Comparison of ENCODE assay signal across 10 cellular contexts in the genomic region with DNA sequence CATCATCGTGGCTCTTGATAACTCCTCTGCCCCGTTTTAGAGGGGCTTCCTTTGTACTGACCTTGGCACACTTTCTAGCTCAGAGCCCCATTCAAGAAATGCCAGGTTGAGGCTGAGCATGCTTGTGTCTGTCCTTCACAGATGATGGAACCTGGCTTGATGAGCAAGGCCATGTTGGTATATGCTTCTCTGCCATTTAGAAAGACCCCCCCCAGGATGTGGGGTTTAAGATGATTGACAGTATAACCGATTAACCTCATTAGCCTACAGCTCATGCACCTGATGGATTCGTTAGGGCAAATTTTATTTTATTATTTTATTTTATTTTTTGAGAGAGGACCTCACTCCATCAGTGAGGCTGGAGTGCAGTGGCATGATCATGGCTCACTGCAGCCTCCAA. TPM values are rescaled to one million over a fixed set of nuclear protein-coding genes. Genes with fewer than 3 reads are reported as not detected.
A peak's percentile ranks its signal among the peaks of the same experiment; 100 is the strongest.
DNase-seq lines count a peak whose midpoint lies in the region; ATAC-seq and TF ChIP-seq lines count a peak whose summit lies in the region.
"Had no signal": no experiment of that assay in that cellular context is flagged by ENCODE, and none has a peak within 500 bp of the region (broad histone marks: within the 10 kb centered on the region; RNA-seq: fewer than 3 reads in every experiment).

No MANE protein-coding gene starts in this region.

- H3K9ac ChIP-seq in colonic mucosa (ENCODE audit: low read depth in 2 of 2, low read length in 2 of 2) = peak overlapping the region in 1 of 2 donors; percentile 61

- H3K27me3 ChIP-seq in colonic mucosa = no peaks in the 10 kb centered on the region
- H3K27me3 ChIP-seq: sigmoid colon had no signal

- peak; percentile 9 for ATAC-seq in GM18505 (IDR thresholded peaks at IDR 0.05; ENCODE audit: unreplicated experiment)
- ATAC-seq in HG03432 (IDR thresholded peaks at IDR 0.05; ENCODE audit: unreplicated experiment) = peak; percentile 1
- ATAC-seq in GM18517 (IDR thresholded peaks at IDR 0.05; ENCODE audit: unreplicated experiment) = no peak
- ATAC-seq in SK-N-SH treated with all-trans-retinoic acid at 6 μM for 48 hours = no peak

- no peak for DNase-seq in colonic mucosa
- DNase-seq in posterior vena cava (ENCODE audit: low spot score) = no peak
- DNase-seq: NCI-H187, SHP77 treated with DMSO at 0.1 percent for 48 hours had no signal

- H3K9me3 ChIP-seq in colonic mucosa = no peaks in the 10 kb centered on the region
- H3K9me3 ChIP-seq: sigmoid colon had no signal

- intact Hi-C loops in colonic mucosa (cut with DNase I) (no loop called here), posterior vena cava (cut with DNase I) (no loop called here)

- H3K36me3 ChIP-seq in colonic mucosa = no peaks in the 10 kb centered on the region
- H3K36me3 ChIP-seq: sigmoid colon had no signal

- TF ChIP-seq POLR2A in GM18505 (IDR thresholded peaks at IDR 0.05; ENCODE audit: borderline replicate concordance, extremely low read depth, insufficient read depth, insufficient read length) = no peak

- peak overlapping the region; percentile 55 for H3K27ac ChIP-seq in colonic mucosa
- H3K27ac ChIP-seq in skin epidermis = peak overlapping the region in 18 of 21 experiments; percentile 59 to 92 (median 82)

- H3K4me3 ChIP-seq in colonic mucosa (no peak overlapping the region), skin epidermis (no peak overlapping the region)
- H3K4me3 ChIP-seq: sigmoid colon had no signal

- no peak for TF ChIP-seq CTCF in colonic mucosa (IDR thresholded peaks at IDR 0.05)

- H3K4me1 ChIP-seq in colonic mucosa = no peaks in the 10 kb centered on the region

TF ChIP-seq in SK-N-SH treated with all-trans-retinoic acid at 6 μM for 48 hours, 23 proteins besides CTCF, POLR2A, EP300 and RAD21:
- TF ChIP-seq, protein P1, sequence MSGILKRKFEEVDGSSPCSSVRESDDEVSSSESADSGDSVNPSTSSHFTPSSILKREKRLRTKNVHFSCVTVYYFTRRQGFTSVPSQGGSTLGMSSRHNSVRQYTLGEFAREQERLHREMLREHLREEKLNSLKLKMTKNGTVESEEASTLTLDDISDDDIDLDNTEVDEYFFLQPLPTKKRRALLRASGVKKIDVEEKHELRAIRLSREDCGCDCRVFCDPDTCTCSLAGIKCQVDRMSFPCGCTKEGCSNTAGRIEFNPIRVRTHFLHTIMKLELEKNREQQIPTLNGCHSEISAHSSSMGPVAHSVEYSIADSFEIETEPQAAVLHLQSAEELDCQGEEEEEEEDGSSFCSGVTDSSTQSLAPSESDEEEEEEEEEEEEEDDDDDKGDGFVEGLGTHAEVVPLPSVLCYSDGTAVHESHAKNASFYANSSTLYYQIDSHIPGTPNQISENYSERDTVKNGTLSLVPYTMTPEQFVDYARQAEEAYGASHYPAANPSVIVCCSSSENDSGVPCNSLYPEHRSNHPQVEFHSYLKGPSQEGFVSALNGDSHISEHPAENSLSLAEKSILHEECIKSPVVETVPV (CRISPR knock-in tag; IDR thresholded peaks at IDR 0.05) = no peak
- TF ChIP-seq GLIS3 (CRISPR knock-in tag; IDR thresholded peaks at IDR 0.05) (no peak), ARNTL (CRISPR knock-in tag; IDR thresholded peaks at IDR 0.05; ENCODE audit: borderline replicate concordance, low read depth) (no peak), BACH2 (CRISPR knock-in tag; IDR thresholded peaks at IDR 0.05; ENCODE audit: borderline replicate concordance) (no peak), ZFP3 (CRISPR knock-in tag; IDR thresholded peaks at IDR 0.05) (no peak), ZNF8 (CRISPR knock-in tag; IDR thresholded peaks at IDR 0.05) (no peak), OSR1 (CRISPR knock-in tag; IDR thresholded peaks at IDR 0.05) (no peak), ESRRG (CRISPR knock-in tag; IDR thresholded peaks at IDR 0.05) (no peak), SNAI2 (CRISPR knock-in tag; IDR thresholded peaks at IDR 0.05) (no peak)
- TF ChIP-seq, protein P2, sequence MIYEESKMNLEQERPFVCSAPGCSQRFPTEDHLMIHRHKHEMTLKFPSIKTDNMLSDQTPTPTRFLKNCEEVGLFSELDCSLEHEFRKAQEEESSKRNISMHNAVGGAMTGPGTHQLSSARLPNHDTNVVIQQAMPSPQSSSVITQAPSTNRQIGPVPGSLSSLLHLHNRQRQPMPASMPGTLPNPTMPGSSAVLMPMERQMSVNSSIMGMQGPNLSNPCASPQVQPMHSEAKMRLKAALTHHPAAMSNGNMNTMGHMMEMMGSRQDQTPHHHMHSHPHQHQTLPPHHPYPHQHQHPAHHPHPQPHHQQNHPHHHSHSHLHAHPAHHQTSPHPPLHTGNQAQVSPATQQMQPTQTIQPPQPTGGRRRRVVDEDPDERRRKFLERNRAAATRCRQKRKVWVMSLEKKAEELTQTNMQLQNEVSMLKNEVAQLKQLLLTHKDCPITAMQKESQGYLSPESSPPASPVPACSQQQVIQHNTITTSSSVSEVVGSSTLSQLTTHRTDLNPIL (CRISPR knock-in tag; IDR thresholded peaks at IDR 0.05; ENCODE audit: low read depth) = no peak

RNA-seq across cellular contexts. Expression of a gene that starts 21.0 kb away (rescaled TPM):
- total RNA-seq in colonic mucosa (1 to 10 TPM in 1 of 2 donors, under 1 TPM in 1; 0.77 to 1.3 TPM), posterior vena cava (1 to 10 TPM; 2.0 to 2.5 TPM)

RNA-seq across cellular contexts. Expression of a gene that starts 35.2 kb away (rescaled TPM):
- total RNA-seq in colonic mucosa (10 to 100 TPM in 1 of 2 donors, 1 to 10 TPM in 1; 9.0 to 10.8 TPM), posterior vena cava (1 to 10 TPM; 4.8 to 7.9 TPM)

Comparison
In these comparisons a context has a peak if more than half of its experiments do, and no peak if none do; other contexts are left out.
1. ATAC-seq: peak in GM18505 (single experiment) and HG03432 (single experiment); none in GM18517 (single experiment) and SK-N-SH treated with all-trans-retinoic acid at 6 μM for 48 hours (single experiment).